9 cellular contexts compared by ENCODE assay signal in genomic region chr5:14213813-14214585, GRCh38.
DNase-seq lines count a peak whose midpoint lies in the region; ATAC-seq lines count a peak whose summit lies in the region.
"Had no signal": no experiment of that assay in that cellular context is flagged by ENCODE, and none has a peak within 500 bp of the region (broad histone marks: within the 10 kb centered on the region; RNA-seq: fewer than 3 reads in every experiment).

No MANE protein-coding gene starts in this region.

- DNase-seq in DMS53 (lab: John Stamatoyannopoulos, UW) = peak; percentile 81
- peak; percentile 56 for DNase-seq in kidney tubule cell (ENCODE audit: low spot score)
- DNase-seq in NK-92 (lab: John Stamatoyannopoulos, UW; ENCODE audit: unreplicated experiment) = no peak
- no peak for DNase-seq in NCI-H1092 (lab: John Stamatoyannopoulos, UW)
- DNase-seq in hypothalamus (lab: John Stamatoyannopoulos, UW) = no peak
- DNase-seq in neuronal stem cell (ENCODE audit: low spot score) = no peak
- DNase-seq: NCI-H2171 had no signal

- H3K27me3 ChIP-seq in neuronal stem cell (ENCODE audit: control insufficient read depth in 3 of 3, insufficient read depth in 3 of 3, low read depth in 1 of 3, low read length in 3 of 3) = no peaks in the 10 kb centered on the region

- no peak overlapping the region for H2BK12ac ChIP-seq in neuronal stem cell (ENCODE audit: low read length)

- no peak overlapping the region for H3K18ac ChIP-seq in neuronal stem cell (ENCODE audit: low read length)

- no peak overlapping the region for H3K9ac ChIP-seq in neuronal stem cell (ENCODE audit: low read depth, low read length, poor library complexity)

- no peak overlapping the region for H3K4me2 ChIP-seq in neuronal stem cell (ENCODE audit: insufficient read depth, low read length, poor library complexity, severe bottlenecking)

- H3K36me3 ChIP-seq in neuronal stem cell (replicated peaks in 1 of 2; ENCODE audit: control insufficient read depth in 2 of 2, insufficient read depth in 2 of 2, low read length in 2 of 2) = no peaks in the 10 kb centered on the region

- WGBS in neuronal stem cell (ENCODE audit: extremely low coverage in 2 of 2, insufficient read length in 2 of 2, insufficient replicate concordance in 1 of 2), 2 donors = no CpG with 5 or more reads among the region's 6 CpGs

- H3K4me1 ChIP-seq in neuronal stem cell (ENCODE audit: control insufficient read depth in 2 of 2, insufficient read depth in 1 of 2, low read depth in 1 of 2, low read length in 2 of 2) = peaks cover 3 to 17% of the 10 kb centered on the region in 2 donors

- no peak overlapping the region for H3K23ac ChIP-seq in neuronal stem cell (ENCODE audit: low read depth, low read length, poor library complexity)

- no peak overlapping the region for H3K27ac ChIP-seq in neuronal stem cell (replicated peaks; ENCODE audit: low read length)

- no peak overlapping the region for H3K4ac ChIP-seq in neuronal stem cell (ENCODE audit: low read length)

- H2BK5ac ChIP-seq in neuronal stem cell (ENCODE audit: low read length) = no peak overlapping the region

- H2AFZ ChIP-seq in neuronal stem cell (ENCODE audit: low read length) = no peak overlapping the region

- no peak overlapping the region for H4K91ac ChIP-seq in neuronal stem cell (ENCODE audit: low read depth, low read length, poor library complexity)

- no peak overlapping the region for H2BK120ac ChIP-seq in neuronal stem cell (ENCODE audit: low read depth, low read length)

- no peaks in the 10 kb centered on the region for H3K79me1 ChIP-seq in neuronal stem cell (ENCODE audit: low read depth, low read length)

- H2AK5ac ChIP-seq in neuronal stem cell (ENCODE audit: low read depth, low read length) = no peak overlapping the region

- H3K14ac ChIP-seq in neuronal stem cell (ENCODE audit: low read length) = no peak overlapping the region

- H2BK15ac ChIP-seq in neuronal stem cell (ENCODE audit: low read length) = no peak overlapping the region

- H4K8ac ChIP-seq in neuronal stem cell (ENCODE audit: low read depth, low read length) = no peak overlapping the region

- H3K9me3 ChIP-seq in neuronal stem cell (replicated peaks in 1 of 2; ENCODE audit: control insufficient read depth in 2 of 2, insufficient read depth in 1 of 2, low read depth in 1 of 2, low read length in 2 of 2) = no peaks in the 10 kb centered on the region

- peak; percentile 19 for ATAC-seq in GM21390 (IDR thresholded peaks at IDR 0.05; ENCODE audit: unreplicated experiment)
- peak; percentile 35 for ATAC-seq in HG03378 (IDR thresholded peaks at IDR 0.05; ENCODE audit: unreplicated experiment)

- H3K4me3 ChIP-seq in neuronal stem cell (ENCODE audit: low read length in 2 of 2) = no peak overlapping the region

Comparison
In these comparisons a context has a peak if more than half of its experiments do, and no peak if none do; other contexts are left out.
1. DNase-seq: peak in DMS53 (single experiment) and kidney tubule cell (single experiment); none in NK-92 (single experiment), NCI-H1092 (single experiment), hypothalamus (0 of 51) and neuronal stem cell (single experiment).